16 cellular contexts compared by ENCODE assay signal in genomic region chr6:116404706-116405105, GRCh38. TPM values are rescaled to one million over a fixed set of nuclear protein-coding genes. Genes with fewer than 3 reads are reported as not detected.
A peak's percentile ranks its signal among the peaks of the same experiment; 100 is the strongest.
DNase-seq lines count a peak whose midpoint lies in the region; ATAC-seq and TF ChIP-seq lines count a peak whose summit lies in the region.
"Had no signal": no experiment of that assay in that cellular context is flagged by ENCODE, and none has a peak within 500 bp of the region (broad histone marks: within the 10 kb centered on the region; RNA-seq: fewer than 3 reads in every experiment).

No MANE protein-coding gene starts in this region.

- peaks cover 63% of the 10 kb centered on the region for H3K36me3 Mint-ChIP-seq in dendritic cell treated with granulocyte-macrophage colony-stimulating factor and Interleukin-4, amounts not matched to agents 40 ng/mL and 50 ng/mL, for 4 days (ENCODE audit: low read depth)
- H3K36me3 Mint-ChIP-seq in memory B cell: peaks cover 3% of the 10 kb centered on the region
- H3K36me3 Mint-ChIP-seq: immature natural killer cell had no signal

- H3K4me1 ChIP-seq in HUES48 (ENCODE audit: control insufficient read depth, insufficient read depth, low read length) (peaks cover 24% of the 10 kb centered on the region), tibial artery (peaks cover 0 to 42% (median 18%) of the 10 kb centered on the region in 4 donors), HAP-1 (peaks cover 10% of the 10 kb centered on the region), foreskin keratinocyte (peaks cover 12% of the 10 kb centered on the region)

- H3K27me3 ChIP-seq in HUES48 (ENCODE audit: control insufficient read depth, insufficient read depth, low read length) (no peaks in the 10 kb centered on the region), tibial artery (no peaks in the 10 kb centered on the region), HAP-1 (ENCODE audit: low read depth) (no peaks in the 10 kb centered on the region), foreskin keratinocyte (no peaks in the 10 kb centered on the region)
- H3K27me3 ChIP-seq: MG63 had no signal

- H3K27me3 Mint-ChIP-seq in dendritic cell treated with granulocyte-macrophage colony-stimulating factor and Interleukin-4, amounts not matched to agents 40 ng/mL and 50 ng/mL, for 4 days: no peaks in the 10 kb centered on the region
- H3K27me3 Mint-ChIP-seq in memory B cell: no peaks in the 10 kb centered on the region

- H3K4me3 ChIP-seq in HUES48 (ENCODE audit: low read depth, low read length): no peak overlapping the region
- H3K4me3 ChIP-seq in tibial artery: no peak overlapping the region
- H3K4me3 ChIP-seq in HAP-1: no peak overlapping the region
- H3K4me3 ChIP-seq: MG63 had no signal

- H3K4me3 Mint-ChIP-seq in dendritic cell treated with granulocyte-macrophage colony-stimulating factor and Interleukin-4, amounts not matched to agents 40 ng/mL and 50 ng/mL, for 4 days: no peak overlapping the region
- H3K4me3 Mint-ChIP-seq in memory B cell: no peak overlapping the region
- H3K4me3 Mint-ChIP-seq: activated naive CD8-positive, alpha-beta T cell treated with anti-CD3 and anti-CD28 coated beads for 36 hours; immature natural killer cell had no signal

- H3K9me3 ChIP-seq in HUES48 (ENCODE audit: control insufficient read depth, insufficient read depth, low read length): no peaks in the 10 kb centered on the region
- H3K9me3 ChIP-seq in tibial artery: no peaks in the 10 kb centered on the region
- H3K9me3 ChIP-seq in HAP-1: no peaks in the 10 kb centered on the region
- H3K9me3 ChIP-seq: MG63 had no signal

- intact Hi-C loops in dendritic cell treated with granulocyte-macrophage colony-stimulating factor and Interleukin-4, amounts not matched to agents 40 ng/mL and 50 ng/mL, for 4 days (cut with micrococcal nuclease): loop anchor here (5.0 kb wide), 1 partner anchor 127 kb away; the partner anchor contains the start of gene TSPYL1
- intact Hi-C loops in tibial artery (cut with DNase I; ENCODE audit: low total_unique reads): no loop called here

- in situ Hi-C loops in HAP-1 (cut with MboI; ENCODE audit: low sequenced_read_pairs): no loop called here

- H3K9ac ChIP-seq in HUES48 (ENCODE audit: low read depth, low read length): no peak overlapping the region

- no peaks in the 10 kb centered on the region for H3K9me3 Mint-ChIP-seq in dendritic cell treated with granulocyte-macrophage colony-stimulating factor and Interleukin-4, amounts not matched to agents 40 ng/mL and 50 ng/mL, for 4 days
- no peaks in the 10 kb centered on the region for H3K9me3 Mint-ChIP-seq in memory B cell
- H3K9me3 Mint-ChIP-seq: activated naive CD8-positive, alpha-beta T cell treated with anti-CD3 and anti-CD28 coated beads for 36 hours; immature natural killer cell had no signal

- H3K27ac Mint-ChIP-seq in dendritic cell treated with granulocyte-macrophage colony-stimulating factor and Interleukin-4, amounts not matched to agents 40 ng/mL and 50 ng/mL, for 4 days: peak overlapping the region; percentile 73
- H3K27ac Mint-ChIP-seq in memory B cell: peak overlapping the region; percentile 84
- H3K27ac Mint-ChIP-seq: activated naive CD8-positive, alpha-beta T cell treated with anti-CD3 and anti-CD28 coated beads for 36 hours; immature natural killer cell had no signal

- ATAC-seq in memory B cell (ENCODE audit: low read depth): no peak
- no peak for ATAC-seq in foreskin keratinocyte
- ATAC-seq: HCT116 had no signal

- no peak for DNase-seq in memory B cell (ENCODE audit: low spot score in 2 of 2)
- no peak for DNase-seq in tibial artery
- DNase-seq in HAP-1 (ENCODE audit: low spot score in 2 of 2): no peak
- DNase-seq in foreskin keratinocyte: no peak
- no peak for DNase-seq in GOT3 (lab: John Stamatoyannopoulos, UW)
- no peak for DNase-seq in EL
- DNase-seq: activated CD8-positive, alpha-beta memory T cell treated with anti-CD3 and anti-CD28 coated beads, Interleukin-2, amount 50 U/mL, for 48 hours; activated naive CD8-positive, alpha-beta T cell treated with anti-CD3 and anti-CD28 coated beads for 36 hours; GDM1; immature natural killer cell; MG63; stimulated activated naive CD4-positive, alpha-beta T cell treated with Interleukin-2 at 50 U/mL for 16 hours had no signal

- peaks cover 58% of the 10 kb centered on the region for H3K4me1 Mint-ChIP-seq in dendritic cell treated with granulocyte-macrophage colony-stimulating factor and Interleukin-4, amounts not matched to agents 40 ng/mL and 50 ng/mL, for 4 days (ENCODE audit: low read depth)
- H3K4me1 Mint-ChIP-seq in memory B cell: peaks cover 35% of the 10 kb centered on the region
- H3K4me1 Mint-ChIP-seq: immature natural killer cell had no signal

- H3K27ac ChIP-seq in HUES48 (ENCODE audit: low read depth, low read length) (peak overlapping the region; percentile 50), tibial artery (peak overlapping the region; percentile 30 to 36), foreskin keratinocyte (no peak overlapping the region)
- H3K27ac ChIP-seq: WERI-Rb-1 had no signal

- TF ChIP-seq CTCF in tibial artery (IDR thresholded peaks at IDR 0.05) (no peak), foreskin keratinocyte (conservative IDR thresholded peaks at IDR 0.05) (no peak)

- H3K36me3 ChIP-seq in HUES48 (ENCODE audit: control insufficient read depth, insufficient read depth, low read length): peaks cover 8% of the 10 kb centered on the region
- no peaks in the 10 kb centered on the region for H3K36me3 ChIP-seq in tibial artery
- H3K36me3 ChIP-seq in HAP-1 (replicated peaks): no peaks in the 10 kb centered on the region
- H3K36me3 ChIP-seq: MG63, WERI-Rb-1 had no signal

RNA-seq across cellular contexts. Expression of gene DSE, which starts 34.0 kb away (rescaled TPM):
- total RNA-seq in foreskin keratinocyte: 94.6 and 99.1 TPM in 2 replicates
- polyA plus RNA-seq in foreskin keratinocyte: 17.4 and 24.9 TPM in 2 replicates

RNA-seq across cellular contexts. Expression of gene CALHM6, which starts 56.5 kb away (rescaled TPM):
- 3.0 and 3.2 TPM in 2 replicates for total RNA-seq in foreskin keratinocyte
- polyA plus RNA-seq in foreskin keratinocyte: 4.0 and 4.6 TPM in 2 replicates
